In genomic region chr13:112980441-112980840, GRCh38 we compare ENCODE assay signal across 16 cellular contexts. TPM values are rescaled to one million over a fixed set of nuclear protein-coding genes. Genes with fewer than 3 reads are reported as not detected.
DNase-seq lines count a peak whose midpoint lies in the region; ATAC-seq and TF ChIP-seq lines count a peak whose summit lies in the region.
"Had no signal": no experiment of that assay in that cellular context is flagged by ENCODE, and none has a peak within 500 bp of the region (broad histone marks: within the 10 kb centered on the region; RNA-seq: fewer than 3 reads in every experiment).

No MANE protein-coding gene starts in this region.

- no peaks in the 10 kb centered on the region for H3K4me1 Mint-ChIP-seq in activated naive CD8-positive, alpha-beta T cell treated with anti-CD3 and anti-CD28 coated beads, Interleukin-2, amount 50 U/mL, for 24 hours

- no peak overlapping the region for H3K4me3 Mint-ChIP-seq in activated naive CD8-positive, alpha-beta T cell treated with anti-CD3 and anti-CD28 coated beads, Interleukin-2, amount 50 U/mL, for 24 hours

- H3K9me2 ChIP-seq in SK-N-SH: no peaks in the 10 kb centered on the region

- no peak overlapping the region for H3K4me3 ChIP-seq in SK-N-SH (ENCODE audit: low read depth in 2 of 2, low read length in 1 of 2)
- H3K4me3 ChIP-seq in lung: peak overlapping the region; percentile 54
- peak overlapping the region; percentile 45 for H3K4me3 ChIP-seq in upper lobe of right lung

- H3K36me3 ChIP-seq in SK-N-SH (replicated peaks in 1 of 2; ENCODE audit: control insufficient read depth in 1 of 2, insufficient read depth in 2 of 2, low read length in 1 of 2) (no peaks in the 10 kb centered on the region), lung (ENCODE audit: control insufficient read depth in 2 of 2, insufficient read depth in 2 of 2, low read length in 2 of 2) (no peaks in the 10 kb centered on the region), upper lobe of right lung (no peaks in the 10 kb centered on the region)
- H3K36me3 ChIP-seq: transverse colon, WERI-Rb-1 had no signal

- peaks cover 0 to 72% of the 10 kb centered on the region in 2 experiments; a peak in 1 of 4 replicates for H3K4me1 ChIP-seq in SK-N-SH (ENCODE audit: control insufficient read depth in 1 of 2, insufficient read depth in 2 of 2, low read depth in 1 of 2, low read length in 1 of 2)
- peaks cover 0 to 7% of the 10 kb centered on the region in 2 donors for H3K4me1 ChIP-seq in lung (ENCODE audit: control insufficient read depth in 2 of 2, insufficient read depth in 2 of 2, low read length in 2 of 2)
- no peaks in the 10 kb centered on the region for H3K4me1 ChIP-seq in upper lobe of right lung

- H3K27me3 Mint-ChIP-seq in activated naive CD8-positive, alpha-beta T cell treated with anti-CD3 and anti-CD28 coated beads, Interleukin-2, amount 50 U/mL, for 24 hours: no peaks in the 10 kb centered on the region

- CTCF ChIA-PET in SK-N-SH (lab: Yijun Ruan, JAX): interaction anchor here (1.0 to 1.1 kb wide), 3 partner anchors 11 to 49 kb away, joined by 4 to 5 read pairs (median 4); partner anchors contain the start of gene MCF2L

- peaks cover 6% of the 10 kb centered on the region; the same call in 1 of the 2 replicates for H3K27me3 ChIP-seq in SK-N-SH (ENCODE audit: insufficient read depth)
- H3K27me3 ChIP-seq in lung (ENCODE audit: control insufficient read depth, insufficient read depth): no peaks in the 10 kb centered on the region
- no peaks in the 10 kb centered on the region for H3K27me3 ChIP-seq in upper lobe of right lung
- H3K27me3 ChIP-seq: transverse colon had no signal

- intact Hi-C loops in upper lobe of right lung (cut with DNase I): no loop called here

- no peak for TF ChIP-seq EP300 in SK-N-SH (IDR thresholded peaks at IDR 0.05; ENCODE audit: borderline replicate concordance in 1 of 2, low read depth in 1 of 2, low read length in 1 of 2)

- 32% methylated on average over 9 of the region's 18 CpGs for WGBS in SK-N-SH (ENCODE audit: low lambda C conversion rate)
- 23 to 36% methylated on average over 12 to 18 of the region's 18 CpGs for WGBS in lung, 2 donors

- DNase-seq in SK-N-SH: peak; percentile 85
- DNase-seq in activated naive CD8-positive, alpha-beta T cell treated with anti-CD3 and anti-CD28 coated beads, Interleukin-2, amount 50 U/mL, for 24 hours: no peak
- no peak for DNase-seq in lung (ENCODE audit: low spot score)
- no peak for DNase-seq in upper lobe of right lung
- DNase-seq in ureter (ENCODE audit: low spot score): no peak
- DNase-seq in GM13976 (ENCODE audit: low spot score): no peak
- DNase-seq: ACHN; activated gamma-delta T cell; effector CD4-positive, alpha-beta T cell; NCI-H446; stimulated activated CD4-positive, alpha-beta T cell treated with anti-CD3 and anti-CD28 coated beads, Interleukin-15, amount 100 ng/mL, for 24 hours; SW 1271; transverse colon; WERI-Rb-1 had no signal

- H3K4me2 ChIP-seq in SK-N-SH: no peak overlapping the region

- no peak overlapping the region for H3K27ac Mint-ChIP-seq in activated naive CD8-positive, alpha-beta T cell treated with anti-CD3 and anti-CD28 coated beads, Interleukin-2, amount 50 U/mL, for 24 hours

- H3K27ac ChIP-seq in SK-N-SH (ENCODE audit: low read depth in 2 of 2, low read length in 1 of 2) (peak overlapping the region in 1 of 2 experiments; percentile 28; a peak in 1 of 4 replicates), lung (ENCODE audit: low read depth in 1 of 2, low read length in 1 of 2) (peak overlapping the region; percentile 78 to 90), upper lobe of right lung (peak overlapping the region; percentile 59)
- H3K27ac ChIP-seq: WERI-Rb-1 had no signal

- no peak overlapping the region for H3K9ac ChIP-seq in SK-N-SH

- TF ChIP-seq CTCF in SK-N-SH (IDR thresholded peaks at IDR 0.05) (no peak), lung (IDR thresholded peaks at IDR 0.05; ENCODE audit: control extremely low read depth, extremely low read depth) (no peak), upper lobe of right lung (IDR thresholded peaks at IDR 0.05) (no peak), GM13976 (IDR thresholded peaks at IDR 0.05; ENCODE audit: borderline replicate concordance, control extremely low read depth, extremely low read depth, insufficient read depth, missing control alignments) (no peak)

- in situ Hi-C loops in GM13976 (cut with MboI; ENCODE audit: low sequenced_read_pairs, unreplicated experiment): no loop called here

- H3K9me3 Mint-ChIP-seq in activated naive CD8-positive, alpha-beta T cell treated with anti-CD3 and anti-CD28 coated beads, Interleukin-2, amount 50 U/mL, for 24 hours: no peaks in the 10 kb centered on the region

- no peaks in the 10 kb centered on the region for H3F3A ChIP-seq in SK-N-SH (replicated peaks; ENCODE audit: insufficient read depth)

- no peaks in the 10 kb centered on the region for H3K79me2 ChIP-seq in SK-N-SH (ENCODE audit: insufficient read depth)

- no peak overlapping the region for H2AFZ ChIP-seq in SK-N-SH (ENCODE audit: low read depth)

- no peaks in the 10 kb centered on the region for H3K9me3 ChIP-seq in SK-N-SH
- H3K9me3 ChIP-seq in lung (ENCODE audit: control insufficient read depth in 2 of 2, insufficient read depth in 1 of 2, low read length in 1 of 2): no peaks in the 10 kb centered on the region
- no peaks in the 10 kb centered on the region for H3K9me3 ChIP-seq in upper lobe of right lung
- H3K9me3 ChIP-seq: transverse colon had no signal

- no peak for TF ChIP-seq RAD21 in SK-N-SH (IDR thresholded peaks at IDR 0.05; ENCODE audit: low read length)

- POLR2A ChIA-PET in SK-N-SH (lab: Yijun Ruan, JAX): no interaction called here

- ATAC-seq in SK-N-SH treated with all-trans-retinoic acid at 6 μM for 48 hours (no peak), lung (ENCODE audit: insufficient read depth, low FRiP score) (no peak), upper lobe of right lung (peak; percentile 50), HG02610 (IDR thresholded peaks at IDR 0.05; ENCODE audit: unreplicated experiment) (no peak)
- peak; percentile 16 for ATAC-seq in activated naive CD8-positive, alpha-beta T cell treated with anti-CD3 and anti-CD28 coated beads, Interleukin-2, amount 50 U/mL, for 24 hours

- H4K20me1 ChIP-seq in SK-N-SH (ENCODE audit: insufficient read depth): no peaks in the 10 kb centered on the region

- H3K36me3 Mint-ChIP-seq in activated naive CD8-positive, alpha-beta T cell treated with anti-CD3 and anti-CD28 coated beads, Interleukin-2, amount 50 U/mL, for 24 hours (ENCODE audit: low read depth): no peaks in the 10 kb centered on the region

TF ChIP-seq in SK-N-SH, 30 proteins besides CTCF, POLR2A, EP300 and RAD21 (continues in another document):
- TF ChIP-seq NFIC (IDR thresholded peaks at IDR 0.05; ENCODE audit: borderline replicate concordance) (no peak), RXRA (IDR thresholded peaks at IDR 0.05; ENCODE audit: borderline replicate concordance, low read depth) (no peak), ZBTB33 (IDR thresholded peaks at IDR 0.05; ENCODE audit: borderline replicate concordance, low read depth) (no peak), GATA2 (CRISPR knock-in tag; IDR thresholded peaks at IDR 0.05) (no peak), POLR2AphosphoS5 (IDR thresholded peaks at IDR 0.05; ENCODE audit: low read depth, low read length) (no peak)

TF ChIP-seq in SK-N-SH treated with all-trans-retinoic acid at 6 μM for 48 hours, 23 proteins besides CTCF, POLR2A, EP300 and RAD21 (continues in another document):
- no peak for TF ChIP-seq PATZ1 (CRISPR knock-in tag; IDR thresholded peaks at IDR 0.05; ENCODE audit: borderline replicate concordance)
- TF ChIP-seq POU6F1 (CRISPR knock-in tag; IDR thresholded peaks at IDR 0.05; ENCODE audit: borderline replicate concordance, low read depth): no peak
- TF ChIP-seq ZNF8 (CRISPR knock-in tag; IDR thresholded peaks at IDR 0.05): no peak
- no peak for TF ChIP-seq ZNF565 (CRISPR knock-in tag; conservative IDR thresholded peaks at IDR 0.05; ENCODE audit: low read depth)
- TF ChIP-seq ARNTL (CRISPR knock-in tag; IDR thresholded peaks at IDR 0.05; ENCODE audit: borderline replicate concordance, low read depth): no peak
- no peak for TF ChIP-seq PPARA (CRISPR knock-in tag; IDR thresholded peaks at IDR 0.05; ENCODE audit: borderline replicate concordance)
- TF ChIP-seq ESRRG (CRISPR knock-in tag; IDR thresholded peaks at IDR 0.05): no peak

RNA-seq across cellular contexts. Expression of gene MCF2L, which starts 11.4 kb away (rescaled TPM):
- polyA plus RNA-seq in SK-N-SH (2012; rRNA removed): 0.56 and 1.1 TPM in 2 replicates
- 0.58 and 1.00 TPM in 2 replicates for polyA plus RNA-seq in SK-N-SH (2012; cell fraction: cytosol; rRNA removed)
- 2.7 and 4.1 TPM in 2 replicates for polyA plus RNA-seq in SK-N-SH (2012; cell fraction: nucleus; rRNA removed)
- 10 to 100 TPM; 33.3 to 78.7 TPM for total RNA-seq in lung
- polyA plus RNA-seq in lung: 10 to 100 TPM; 21.0 to 38.5 TPM
- total RNA-seq in upper lobe of right lung: 69.7 TPM
- total RNA-seq in ureter: 115 TPM

Comparison
In these comparisons a context has a peak if more than half of its experiments do, and no peak if none do; other contexts are left out.
1. H3K4me3 ChIP-seq: peak in lung (single experiment) and upper lobe of right lung (single experiment); none in SK-N-SH (0 of 2).
2. ATAC-seq: peak in activated naive CD8-positive, alpha-beta T cell treated with anti-CD3 and anti-CD28 coated beads, Interleukin-2, amount 50 U/mL, for 24 hours (single experiment) and upper lobe of right lung (single experiment); none in SK-N-SH treated with all-trans-retinoic acid at 6 μM for 48 hours (single experiment), lung (single experiment) and HG02610 (single experiment).